6 cellular contexts compared by ENCODE assay signal in genomic region chr16:30076276-30076791, GRCh38. TPM values are rescaled to one million over a fixed set of nuclear protein-coding genes. Genes with fewer than 3 reads are reported as not detected.
DNase-seq lines count a peak whose midpoint lies in the region; ATAC-seq and TF ChIP-seq lines count a peak whose summit lies in the region.

No MANE protein-coding gene starts in this region.

- H4K20me1 ChIP-seq in osteoblast (ENCODE audit: insufficient read depth, low read length) = peaks cover 32% of the 10 kb centered on the region

- peaks cover 45% of the 10 kb centered on the region for H3K36me3 ChIP-seq in CD4-positive, alpha-beta memory T cell (ENCODE audit: insufficient read depth, low read length)
- peaks cover 55% of the 10 kb centered on the region for H3K36me3 ChIP-seq in osteoblast (ENCODE audit: insufficient read depth, low read length)

- TF ChIP-seq CTCF in cardiac fibroblast (IDR thresholded peaks at IDR 0.05; ENCODE audit: low read depth, low read length) (no peak), osteoblast (IDR thresholded peaks at IDR 0.05; ENCODE audit: extremely low read depth, low read depth, low read length) (no peak)

- no peaks in the 10 kb centered on the region for H3K27me3 Mint-ChIP-seq in CD4-positive, alpha-beta memory T cell

- peaks cover 20 to 53% (median 32%) of the 10 kb centered on the region in 4 donors for H3K4me1 Mint-ChIP-seq in CD4-positive, alpha-beta memory T cell

- H3K4me3 Mint-ChIP-seq in CD4-positive, alpha-beta memory T cell = peak overlapping the region; percentile 92 to 99 (median 94)

- POLR2A ChIA-PET in CD4-positive, alpha-beta memory T cell (lab: Charles Lee; ENCODE audit: partially characterized antibody) = interaction anchor here (0.8 to 20.4 kb wide), 7 partner anchors 10 to 583 kb away, joined by 3 to 404 read pairs (median 5); partner anchors contain the start of genes ALDOA, CD2BP2, CORO1A and TBX6

- H2AFZ ChIP-seq in osteoblast (ENCODE audit: low read length) = peak overlapping the region; percentile 60

- peak overlapping the region; percentile 89 for H3K27ac ChIP-seq in CD4-positive, alpha-beta memory T cell (ENCODE audit: low read depth, low read length)
- H3K27ac ChIP-seq in osteoblast (ENCODE audit: low read depth, low read length) = peak overlapping the region; percentile 70

- H3K4me2 ChIP-seq in osteoblast (ENCODE audit: insufficient read depth, low read length) = peak overlapping the region; percentile 92

- intact Hi-C loops in CD4-positive, alpha-beta memory T cell (cut with micrococcal nuclease) = no loop called here

- peaks cover 22 to 56% of the 10 kb centered on the region in 2 donors for H3K36me3 Mint-ChIP-seq in CD4-positive, alpha-beta memory T cell

- CTCF ChIA-PET in CD4-positive, alpha-beta memory T cell (lab: Charles Lee; ENCODE audit: partially characterized antibody) = interaction anchor here (0.6 to 9.2 kb wide), 7 partner anchors 9 to 396 kb away, joined by 3 to 60 read pairs (median 5); partner anchors contain the start of gene TBX6

- peaks cover 66% of the 10 kb centered on the region for H3K79me2 ChIP-seq in osteoblast (ENCODE audit: insufficient read depth, low read length)

- H3K27ac Mint-ChIP-seq in CD4-positive, alpha-beta memory T cell = peak overlapping the region; percentile 88 to 98 (median 96)

- DNase-seq in CD4-positive, alpha-beta memory T cell = peak in 1 of 5 donors; percentile 46
- no peak for DNase-seq in cardiac fibroblast (ENCODE audit: low read depth in 2 of 2)
- DNase-seq in osteoblast (ENCODE audit: insufficient read length, low spot score, missing footprints) = peak; percentile 91
- no peak for DNase-seq in HK-2 (ENCODE audit: unreplicated experiment)
- no peak for DNase-seq in UCSD-AML1 (lab: John Stamatoyannopoulos, UW; ENCODE audit: unreplicated experiment)

- no peaks in the 10 kb centered on the region for H3K9me3 ChIP-seq in CD4-positive, alpha-beta memory T cell (ENCODE audit: control insufficient read depth in 1 of 2, low read length in 2 of 2)
- no peaks in the 10 kb centered on the region for H3K9me3 ChIP-seq in osteoblast (ENCODE audit: low read depth, low read length)

- H3K4me1 ChIP-seq in CD4-positive, alpha-beta memory T cell (ENCODE audit: insufficient read depth, low read length) = peaks cover 33% of the 10 kb centered on the region
- H3K4me1 ChIP-seq in osteoblast (ENCODE audit: insufficient read depth, low read length) = peaks cover 17% of the 10 kb centered on the region

- H3K4me3 ChIP-seq in CD4-positive, alpha-beta memory T cell (ENCODE audit: low read length in 2 of 2) = peak overlapping the region; percentile 80 to 93
- H3K4me3 ChIP-seq in cardiac fibroblast (replicated peaks in 1 of 2; ENCODE audit: low read depth in 2 of 2, low read length in 2 of 2) = peak overlapping the region; percentile 93 to 96
- peak overlapping the region; percentile 99 for H3K4me3 ChIP-seq in osteoblast (ENCODE audit: insufficient read depth, low read length)

- peaks cover 0 to 2% (median 0%) of the 10 kb centered on the region in 8 donors for H3K9me3 Mint-ChIP-seq in CD4-positive, alpha-beta memory T cell

- ATAC-seq in HG03066 (IDR thresholded peaks at IDR 0.05; ENCODE audit: low read depth, unreplicated experiment) = peak; percentile 29

- H3K27me3 ChIP-seq in CD4-positive, alpha-beta memory T cell (ENCODE audit: insufficient read depth, low read length) = no peaks in the 10 kb centered on the region
- H3K27me3 ChIP-seq in osteoblast (ENCODE audit: insufficient read depth, low read length) = no peaks in the 10 kb centered on the region

RNA-seq across cellular contexts. Expression of gene PPP4C, which starts 0.5 kb away (rescaled TPM):
- total RNA-seq in CD4-positive, alpha-beta memory T cell = 10 to 100 TPM; 75.8 to 86.3 TPM
- polyA plus RNA-seq in CD4-positive, alpha-beta memory T cell = 100 to 1,000 TPM; 167 to 276 TPM
- 175 and 178 TPM in 2 replicates for total RNA-seq in osteoblast

RNA-seq across cellular contexts. Expression of gene ALDOA, which starts 10.8 kb away (rescaled TPM):
- total RNA-seq in CD4-positive, alpha-beta memory T cell = 100 to 1,000 TPM; 558 to 563 TPM
- polyA plus RNA-seq in CD4-positive, alpha-beta memory T cell = 1,000 to 10,000 TPM; 1,058 to 1,115 TPM
- 579 and 705 TPM in 2 replicates for total RNA-seq in osteoblast

RNA-seq across cellular contexts. Expression of gene TBX6, which starts 15.4 kb away (rescaled TPM):
- 1 to 10 TPM; 1.3 to 1.4 TPM for total RNA-seq in CD4-positive, alpha-beta memory T cell
- under 1 TPM in 1 of 2 donors, not detected in 1; 0.36 TPM for polyA plus RNA-seq in CD4-positive, alpha-beta memory T cell
- 0.29 and 0.36 TPM in 2 replicates for total RNA-seq in osteoblast

RNA-seq across cellular contexts. Expression of gene YPEL3, which starts 19.7 kb away (rescaled TPM):
- total RNA-seq in CD4-positive, alpha-beta memory T cell = 100 to 1,000 TPM; 263 to 266 TPM
- polyA plus RNA-seq in CD4-positive, alpha-beta memory T cell = 100 to 1,000 TPM; 172 to 331 TPM
- total RNA-seq in osteoblast = 28.2 and 31.2 TPM in 2 replicates

RNA-seq across cellular contexts. Expression of gene GDPD3, which starts 37.0 kb away (rescaled TPM):
- total RNA-seq in CD4-positive, alpha-beta memory T cell = 10 to 100 TPM; 31.5 to 37.2 TPM
- polyA plus RNA-seq in CD4-positive, alpha-beta memory T cell = under 1 TPM in 1 of 2 donors, not detected in 1; 0.25 TPM
- 0.36 and 0.88 TPM in 2 replicates for total RNA-seq in osteoblast
